Comparison of ENCODE assay signal across 8 cellular contexts in genomic region chr9:2727966-2728613, GRCh38. TPM values are rescaled to one million over a fixed set of nuclear protein-coding genes. Genes with fewer than 3 reads are reported as not detected.
DNase-seq lines count a peak whose midpoint lies in the region; ATAC-seq, FAIRE-seq and TF ChIP-seq lines count a peak whose summit lies in the region.

No MANE protein-coding gene starts in this region.

- H3K36me3 ChIP-seq in K562 (ENCODE audit: control insufficient read depth, insufficient read depth, low read length), result no peaks in the 10 kb centered on the region
- H3K36me3 ChIP-seq in kidney (ENCODE audit: control insufficient read depth in 1 of 2, insufficient read depth in 2 of 2, low read length in 2 of 2), result no peaks in the 10 kb centered on the region
- H3K36me3 ChIP-seq in thyroid gland, result no peaks in the 10 kb centered on the region

- H3K79me2 ChIP-seq in K562 (ENCODE audit: control insufficient read depth, insufficient read depth, low read length), result no peaks in the 10 kb centered on the region

- peak; percentile 74 to 77 for TF ChIP-seq RAD21 in K562 (CRISPR knock-in tag; conservative IDR thresholded peaks at IDR 0.05 in 1 of 2, IDR thresholded peaks at IDR 0.05 in 1 of 2)

- ATAC-seq in GM19452 (IDR thresholded peaks at IDR 0.05; ENCODE audit: unreplicated experiment), result peak; percentile 81
- peak; percentile 91 for ATAC-seq in HG03432 (IDR thresholded peaks at IDR 0.05; ENCODE audit: unreplicated experiment)
- ATAC-seq in K562, result peak; percentile 96

- POLR2A ChIA-PET in K562 (lab: Yijun Ruan, JAX), result interaction anchor here (0.6 kb wide), 1 partner anchor 62 kb away, joined by 3 read pairs; no protein-coding TSS in a partner anchor

- CTCF ChIA-PET in K562 (lab: Yijun Ruan, JAX; ENCODE audit: low intra/inter-chr PET ratio), result interaction anchor here (1.0 kb wide), 1 partner anchor 497 kb away, joined by 3 read pairs; no protein-coding TSS in a partner anchor

- no peak for TF ChIP-seq EP300 in K562 (IDR thresholded peaks at IDR 0.05; ENCODE audit: low read length)

- no peaks in the 10 kb centered on the region for H3K9me1 ChIP-seq in K562 (ENCODE audit: control insufficient read depth, insufficient read depth, low read length)

- peak overlapping the region; percentile 29 for H3K4me2 ChIP-seq in K562 (ENCODE audit: insufficient read depth, low read length)

- H2AFZ ChIP-seq in K562 (ENCODE audit: low read depth, low read length), result peak overlapping the region; percentile 18; the same call in 1 of the 2 replicates

- no peak overlapping the region for H3K9ac ChIP-seq in K562 (ENCODE audit: insufficient read depth in 1 of 2, low read depth in 2 of 2, low read length in 2 of 2)
- no peak overlapping the region for H3K9ac ChIP-seq in kidney (ENCODE audit: low read length in 2 of 2)

- H3K27ac ChIP-seq in K562 (ENCODE audit: extremely low read depth, low read depth, low read length) (peak overlapping the region; percentile 17; the same call in 1 of the 3 replicates), kidney (ENCODE audit: low read depth in 2 of 2, low read length in 2 of 2) (no peak overlapping the region), thyroid gland (no peak overlapping the region)

- peak; percentile 41 for DNase-seq in DMS153 (lab: John Stamatoyannopoulos, UW)
- DNase-seq in NCI-H524 treated with DMSO at 0.1 percent for 48 hours (lab: John Stamatoyannopoulos, UW), result peak; percentile 21
- peak; percentile 19 to 61 (median 35) for DNase-seq in K562 (ENCODE audit: extremely low read depth in 1 of 4, low spot score in 3 of 4)
- no peak for DNase-seq in kidney
- DNase-seq in thyroid gland, result peak; percentile 41 to 46
- no peak for DNase-seq in stimulated activated naive CD4-positive, alpha-beta T cell (lab: John Stamatoyannopoulos, UW)

- no peak overlapping the region for H3K4me3 ChIP-seq in K562
- H3K4me3 ChIP-seq in kidney (ENCODE audit: low read length in 2 of 2), result no peak overlapping the region
- H3K4me3 ChIP-seq in thyroid gland (replicated peaks in 1 of 3), result no peak overlapping the region

- peaks cover 0 to 4% of the 10 kb centered on the region in 2 experiments; a peak in 2 of 5 replicates for H3K4me1 ChIP-seq in K562 (replicated peaks in 1 of 2; ENCODE audit: control insufficient read depth in 2 of 2, insufficient read depth in 2 of 2, low read length in 2 of 2)
- peaks cover 3 to 5% of the 10 kb centered on the region in 2 donors for H3K4me1 ChIP-seq in kidney (ENCODE audit: control insufficient read depth in 1 of 2, insufficient read depth in 1 of 2, low read depth in 1 of 2, low read length in 2 of 2)
- H3K4me1 ChIP-seq in thyroid gland, result peaks cover 10 to 17% of the 10 kb centered on the region in 2 donors

- intact Hi-C loops in K562 (cut with micrococcal nuclease), result loop anchor here (5.0 kb wide), 1 partner anchor 391 kb away; no protein-coding TSS in a partner anchor
- intact Hi-C loops in kidney (cut with DNase I), result no loop called here
- intact Hi-C loops in thyroid gland (cut with DNase I), result no loop called here

- no peaks in the 10 kb centered on the region for H3K9me3 ChIP-seq in K562 (replicated peaks; ENCODE audit: control insufficient read depth, insufficient read depth, low read depth, low read length)
- H3K9me3 ChIP-seq in kidney (ENCODE audit: control insufficient read depth in 1 of 2, low read length in 2 of 2), result no peaks in the 10 kb centered on the region
- no peaks in the 10 kb centered on the region for H3K9me3 ChIP-seq in thyroid gland

- TF ChIP-seq CTCF in K562 (IDR thresholded peaks at IDR 0.05 in 2 of 3, conservative IDR thresholded peaks at IDR 0.05 in 1 of 3; ENCODE audit: insufficient read depth in 2 of 3, low read depth in 1 of 3, low read length in 3 of 3) (peak; percentile 76 to 94 (median 91)), kidney (IDR thresholded peaks at IDR 0.05; ENCODE audit: borderline replicate concordance, extremely low read depth, insufficient read depth) (peak; percentile 85), thyroid gland (IDR thresholded peaks at IDR 0.05) (peak; percentile 32 to 90 (median 68))

- TF ChIP-seq POLR2A in K562 (conservative IDR thresholded peaks at IDR 0.05) (no peak), thyroid gland (IDR thresholded peaks at IDR 0.05) (no peak)

- H3K27me3 ChIP-seq in K562 (ENCODE audit: control insufficient read depth in 2 of 2, insufficient read depth in 2 of 2, low read length in 2 of 2), result no peaks in the 10 kb centered on the region
- H3K27me3 ChIP-seq in thyroid gland, result no peaks in the 10 kb centered on the region

- no peaks in the 10 kb centered on the region for H4K20me1 ChIP-seq in K562 (replicated peaks; ENCODE audit: control insufficient read depth, insufficient read depth, low read length)

- BruUV-seq in K562 (replicated peaks; lab: Mats Ljungman, UMichigan), result no TSS peak

- in situ Hi-C loops in K562 (cut with MboI), result no loop called here

- FAIRE-seq in K562 (lab: Jason Lieb, UNC) (peak; percentile 67), kidney (lab: Jason Lieb, UNC) (peak; percentile 39)

- WGBS in K562 (ENCODE audit: insufficient coverage, low coverage, missing lambda C conversion rate), result 3% methylated on average over 3 of the region's 5 CpGs
- 21% methylated on average over 5 of the region's 5 CpGs for WGBS in thyroid gland, 2 donors

TF ChIP-seq in K562, 482 proteins besides CTCF, POLR2A, EP300 and RAD21 (continues in another document):
- TF ChIP-seq NCOA2 (IDR thresholded peaks at IDR 0.05; ENCODE audit: partially characterized antibody in 2 of 2) (no peak), ID3 (CRISPR knock-in tag; IDR thresholded peaks at IDR 0.05) (no peak), ID3 (tag; IDR thresholded peaks at IDR 0.05) (no peak), E4F1 (CRISPR knock-in tag; IDR thresholded peaks at IDR 0.05; ENCODE audit: borderline replicate concordance) (no peak), TARDBP (IDR thresholded peaks at IDR 0.05) (no peak), POLR2G (IDR thresholded peaks at IDR 0.05; ENCODE audit: low read depth, low read length) (no peak), SMAD4 (CRISPR knock-in tag; conservative IDR thresholded peaks at IDR 0.05) (no peak), HMBOX1 (IDR thresholded peaks at IDR 0.05) (peak; percentile 50)

RNA-seq across cellular contexts. Expression of gene KCNV2, which starts 10.8 kb away (rescaled TPM):
- not detected in 2 replicates for total RNA-seq in K562 (2011; cell fraction: chromatin; rRNA removed; ENCODE audit: low replicate concordance)
- total RNA-seq in K562 (2011; cell fraction: nucleolus; rRNA removed), result not detected in 2 replicates
- total RNA-seq in K562 (2011; cell fraction: nucleoplasm; rRNA removed), result not detected in 2 replicates
- total RNA-seq in K562 (2014; rRNA removed) (not detected in 2 replicates), K562 (2014; rRNA removed; fragmentation: Illumina TruSeq; extraction: Trizol) (not detected in 2 replicates), K562 (2015; rRNA removed; fragmentation: Illumina TruSeq; extraction: Trizol) (not detected in 2 replicates), K562 (2021) (not detected in 2 replicates), kidney (not detected), thyroid gland (not detected)
- polyA plus RNA-seq in K562 (2011; rRNA removed) (not detected in 2 replicates), K562 (2014; fragmentation: Illumina TruSeq; extraction: Trizol) (not detected in 2 replicates), K562 (2014; fragmentation: Nextera tagmentation; extraction: Ambion mirVana) (under 1 TPM in 1 of 2 experiments, not detected in 1; 0.03 TPM), K562 (2014; rRNA removed) (not detected in 2 replicates), kidney (ENCODE audit: insufficient read depth, low read depth, low replicate concordance) (not detected)
- polyA plus RNA-seq in K562 (2011; cell fraction: cytosol; rRNA removed), result not detected in 2 replicates
- not detected in 2 replicates for polyA plus RNA-seq in K562 (2011; cell fraction: nucleus; rRNA removed)
- polyA plus RNA-seq in K562 (2012), result 0.08 and 0.10 TPM in 2 replicates
- not detected in 2 replicates for polyA minus RNA-seq in K562 (2011; rRNA and poly(A)+ RNA removed)
- not detected in 2 replicates for polyA minus RNA-seq in K562 (2011; cell fraction: cytosol; rRNA and poly(A)+ RNA removed)
- not detected in 2 replicates for polyA minus RNA-seq in K562 (2011; cell fraction: nucleus; rRNA and poly(A)+ RNA removed)

Comparison
In these comparisons a context has a peak if more than half of its experiments do, and no peak if none do; other contexts are left out.
1. DNase-seq: peak in DMS153 (single experiment), NCI-H524 treated with DMSO at 0.1 percent for 48 hours (single experiment), K562 (4 of 4) and thyroid gland (2 of 2); none in kidney (single experiment) and stimulated activated naive CD4-positive, alpha-beta T cell (0 of 6).
2. Peak in every context shown above with its lines, with median percentiles within 50 percentile points of each other: ATAC-seq and CTCF ChIP-seq.